5 cellular contexts compared by ENCODE assay signal in genomic region chr7:64633401-64633800, GRCh38.
"Had no signal": no experiment of that assay in that cellular context is flagged by ENCODE, and none has a peak within 500 bp of the region (broad histone marks: within the 10 kb centered on the region; RNA-seq: fewer than 3 reads in every experiment).

No MANE protein-coding gene starts in this region.

- H3K4me2 ChIP-seq: KMS-11 had no signal

- DNase-seq: KBM-7, KG1 had no signal

- FAIRE-seq: HTR-8/SVneo had no signal

- H3K9ac ChIP-seq: KMS-11 had no signal

- H3K27ac ChIP-seq: HL-60, KMS-11 had no signal
